ENCODE assay signal across 17 cellular contexts in the genomic region with DNA sequence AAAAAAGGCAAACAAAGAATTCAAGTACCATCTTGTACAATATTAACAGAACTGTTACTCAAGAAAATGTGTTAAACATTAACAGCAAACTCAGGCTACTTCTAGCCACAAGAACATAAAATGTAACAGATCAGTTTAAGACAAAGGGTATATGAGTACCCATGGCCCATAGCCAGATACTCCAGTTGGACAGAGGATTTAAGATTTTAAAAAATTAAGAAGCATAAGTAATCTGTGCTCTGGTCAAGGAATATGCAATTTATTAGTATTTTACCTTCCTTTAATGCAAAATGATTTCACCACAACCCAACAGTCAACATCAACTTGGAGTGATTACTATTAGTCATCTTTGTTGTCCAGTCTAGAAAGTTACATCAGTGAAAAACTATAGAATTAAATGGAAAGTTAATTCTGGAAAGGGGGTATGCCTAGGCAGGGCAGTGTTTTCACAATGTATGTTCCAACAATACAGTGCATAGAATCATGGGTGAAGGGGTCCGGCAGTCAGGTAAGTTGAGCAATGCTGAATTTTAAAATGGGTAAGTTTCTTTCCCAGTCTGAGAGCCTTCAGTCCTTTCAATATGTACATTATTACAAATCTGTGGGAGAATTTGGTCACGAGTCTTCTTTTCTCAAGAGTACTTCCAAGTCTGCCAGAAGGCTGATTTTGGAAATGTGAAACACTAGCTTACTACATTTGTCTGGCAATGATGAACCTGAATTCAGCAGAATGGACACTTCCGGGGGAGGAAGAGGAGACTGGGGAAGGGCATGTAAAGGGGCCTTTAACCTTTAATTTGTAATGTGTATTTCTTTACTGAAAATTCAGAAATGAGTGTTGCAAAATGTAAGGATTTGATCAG. TPM values are rescaled to one million over a fixed set of nuclear protein-coding genes. Genes with fewer than 3 reads are reported as not detected.
DNase-seq lines count a peak whose midpoint lies in the region; ATAC-seq lines count a peak whose summit lies in the region.
"Had no signal": no experiment of that assay in that cellular context is flagged by ENCODE, and none has a peak within 500 bp of the region (broad histone marks: within the 10 kb centered on the region; RNA-seq: fewer than 3 reads in every experiment).

No MANE protein-coding gene starts in this region.

- H3K4me1 ChIP-seq in skeletal muscle tissue (ENCODE audit: control insufficient read depth in 3 of 3, insufficient read depth in 3 of 3, low read length in 3 of 3) (peaks cover 18 to 24% (median 20%) of the 10 kb centered on the region in 3 donors), right cardiac atrium (ENCODE audit: control insufficient read depth, insufficient read depth, low read length) (peaks cover 6% of the 10 kb centered on the region)
- H3K4me1 ChIP-seq: SJCRH30 had no signal

- H3K27me3 ChIP-seq in skeletal muscle tissue (ENCODE audit: control insufficient read depth in 3 of 3, insufficient read depth in 3 of 3, low read length in 3 of 3) (no peaks in the 10 kb centered on the region), right cardiac atrium (ENCODE audit: control insufficient read depth, insufficient read depth) (no peaks in the 10 kb centered on the region)
- H3K27me3 ChIP-seq: SJCRH30 had no signal

- peak; percentile 55 for ATAC-seq in HG03139 (IDR thresholded peaks at IDR 0.05; ENCODE audit: unreplicated experiment)
- no peak for ATAC-seq in right cardiac atrium
- ATAC-seq in stimulated activated naive CD8-positive, alpha-beta T cell treated with anti-CD3 and anti-CD28 coated beads, Interleukin-15, amount 100 ng/mL, for 72 hours = no peak
- ATAC-seq: activated CD4-positive, alpha-beta T cell treated with anti-CD3 and anti-CD28 coated beads for 36 hours had no signal

- H3K4me3 ChIP-seq in skeletal muscle tissue (ENCODE audit: low read length in 3 of 3) = peak overlapping the region in 1 of 3 donors; percentile 7
- H3K4me3 ChIP-seq in right cardiac atrium (ENCODE audit: low read length) = no peak overlapping the region
- H3K4me3 ChIP-seq: SJCRH30 had no signal

- H3K9me3 ChIP-seq in skeletal muscle tissue (ENCODE audit: control insufficient read depth in 3 of 3, low read length in 3 of 3) (no peaks in the 10 kb centered on the region), right cardiac atrium (ENCODE audit: control insufficient read depth, low read length) (no peaks in the 10 kb centered on the region)
- H3K9me3 ChIP-seq: SJCRH30 had no signal

- H3K27ac ChIP-seq in skeletal muscle tissue (ENCODE audit: low read depth, low read length) = peak overlapping the region; percentile 79
- H3K27ac ChIP-seq in right cardiac atrium (ENCODE audit: low read length) = no peak overlapping the region
- H3K27ac ChIP-seq: 22Rv1, SJCRH30 had no signal

- H3K4me1 Mint-ChIP-seq in stimulated activated naive CD8-positive, alpha-beta T cell treated with anti-CD3 and anti-CD28 coated beads, Interleukin-15, amount 100 ng/mL, for 72 hours = peaks cover 16% of the 10 kb centered on the region

- H3K9ac ChIP-seq in skeletal muscle tissue (ENCODE audit: low read depth in 1 of 3, low read length in 3 of 3) = no peak overlapping the region

- intact Hi-C loops in right cardiac atrium (cut with DNase I) = no loop called here

- no peak overlapping the region for H3K27ac Mint-ChIP-seq in stimulated activated naive CD8-positive, alpha-beta T cell treated with anti-CD3 and anti-CD28 coated beads, Interleukin-15, amount 100 ng/mL, for 72 hours
- H3K27ac Mint-ChIP-seq: activated CD4-positive, alpha-beta T cell treated with anti-CD3 and anti-CD28 coated beads for 36 hours; activated naive CD8-positive, alpha-beta T cell; stimulated activated naive CD8-positive, alpha-beta T cell treated with anti-CD3 and anti-CD28 coated beads, Interleukin-15, Interleukin-2, amounts not matched to agents 100 ng/mL and 50 ng/mL, for 24 hours had no signal

- H3K4me3 Mint-ChIP-seq in stimulated activated naive CD8-positive, alpha-beta T cell treated with anti-CD3 and anti-CD28 coated beads, Interleukin-15, amount 100 ng/mL, for 72 hours = no peak overlapping the region
- H3K4me3 Mint-ChIP-seq: activated CD4-positive, alpha-beta T cell treated with anti-CD3 and anti-CD28 coated beads for 36 hours; activated naive CD8-positive, alpha-beta T cell; neural crest cell; stimulated activated naive CD8-positive, alpha-beta T cell treated with anti-CD3 and anti-CD28 coated beads, Interleukin-15, Interleukin-2, amounts not matched to agents 100 ng/mL and 50 ng/mL, for 24 hours had no signal

- DNase-seq in DMS53 (lab: John Stamatoyannopoulos, UW) (peak; percentile 34), DMS53 treated with DMSO at 0.1 percent for 48 hours (lab: John Stamatoyannopoulos, UW; ENCODE audit: unreplicated experiment) (no peak), fibroblast of gingiva (ENCODE audit: low read depth) (peak; percentile 33), NCI-H1436 treated with DMSO at 0.1 percent for 48 hours (lab: John Stamatoyannopoulos, UW) (no peak), right cardiac atrium (no peak)
- no peak for DNase-seq in stimulated activated naive CD8-positive, alpha-beta T cell treated with anti-CD3 and anti-CD28 coated beads, Interleukin-15, amount 100 ng/mL, for 72 hours
- DNase-seq: activated CD4-positive, alpha-beta T cell treated with anti-CD3 and anti-CD28 coated beads for 36 hours; effector CD4-positive, alpha-beta T cell; EL; NCI-H510A treated with DMSO at 0.1 percent for 48 hours; SJCRH30 had no signal

- no peaks in the 10 kb centered on the region for H3K27me3 Mint-ChIP-seq in stimulated activated naive CD8-positive, alpha-beta T cell treated with anti-CD3 and anti-CD28 coated beads, Interleukin-15, amount 100 ng/mL, for 72 hours
- H3K27me3 Mint-ChIP-seq: activated CD4-positive, alpha-beta T cell treated with anti-CD3 and anti-CD28 coated beads for 36 hours; activated naive CD8-positive, alpha-beta T cell; stimulated activated naive CD8-positive, alpha-beta T cell treated with anti-CD3 and anti-CD28 coated beads, Interleukin-15, Interleukin-2, amounts not matched to agents 100 ng/mL and 50 ng/mL, for 24 hours had no signal

- H3K36me3 ChIP-seq in skeletal muscle tissue (ENCODE audit: control insufficient read depth in 3 of 3, insufficient read depth in 3 of 3, low read length in 3 of 3) = peaks cover 0 to 7% (median 2%) of the 10 kb centered on the region in 3 donors

- 78% methylated on average over 3 of the region's 3 CpGs for WGBS in right cardiac atrium

- H3K9me3 Mint-ChIP-seq in stimulated activated naive CD8-positive, alpha-beta T cell treated with anti-CD3 and anti-CD28 coated beads, Interleukin-15, amount 100 ng/mL, for 72 hours = no peaks in the 10 kb centered on the region
- H3K9me3 Mint-ChIP-seq: neural crest cell; stimulated activated naive CD8-positive, alpha-beta T cell treated with anti-CD3 and anti-CD28 coated beads, Interleukin-15, Interleukin-2, amounts not matched to agents 100 ng/mL and 50 ng/mL, for 24 hours had no signal

RNA-seq across cellular contexts. Expression of a gene that starts 34.5 kb away (rescaled TPM):
- total RNA-seq in skeletal muscle tissue (7.8 TPM), right cardiac atrium (1 to 10 TPM; 3.6 to 5.0 (median 4.4) TPM)
- polyA plus RNA-seq in right cardiac atrium = 3.3 TPM

Comparison
In these comparisons a context has a peak if more than half of its experiments do, and no peak if none do; other contexts are left out.
1. DNase-seq: peak in DMS53 (single experiment) and fibroblast of gingiva (single experiment); none in DMS53 treated with DMSO at 0.1 percent for 48 hours (single experiment), NCI-H1436 treated with DMSO at 0.1 percent for 48 hours (single experiment), right cardiac atrium (0 of 3) and stimulated activated naive CD8-positive, alpha-beta T cell treated with anti-CD3 and anti-CD28 coated beads, Interleukin-15, amount 100 ng/mL, for 72 hours (0 of 2).